Comparison of ENCODE assay signal across 22 cellular contexts in genomic region chr12:84397846-84398245, GRCh38.
DNase-seq lines count a peak whose midpoint lies in the region; ATAC-seq and TF ChIP-seq lines count a peak whose summit lies in the region.
"Had no signal": no experiment of that assay in that cellular context is flagged by ENCODE, and none has a peak within 500 bp of the region (broad histone marks: within the 10 kb centered on the region; RNA-seq: fewer than 3 reads in every experiment).

No MANE protein-coding gene starts in this region.

- no peaks in the 10 kb centered on the region for H3K36me3 ChIP-seq in MG63
- H3K36me3 ChIP-seq: BE2C, BLaER1 had no signal

- H3K27me3 ChIP-seq in MG63 = no peaks in the 10 kb centered on the region
- H3K27me3 ChIP-seq: BE2C, BLaER1 had no signal

- no peaks in the 10 kb centered on the region for H3K9me3 ChIP-seq in MG63
- H3K9me3 ChIP-seq: A549, BE2C, BLaER1 had no signal

- DNase-seq in OCI-M1 (lab: John Stamatoyannopoulos, UW) (peak; percentile 5), fibroblast of gingiva (ENCODE audit: low read depth) (peak; percentile 8), fibroblast of the aortic adventitia (ENCODE audit: low read depth) (peak; percentile 36), H4 (ENCODE audit: low spot score) (no peak), MG63 (no peak), AG20443 (ENCODE audit: low spot score) (no peak), NCI-H2227 (lab: John Stamatoyannopoulos, UW; ENCODE audit: unreplicated experiment) (no peak)
- DNase-seq: BE2C; C1 segment of cervical spinal cord; CD4-positive, alpha-beta memory T cell; CD4-positive, CD25-positive, alpha-beta regulatory T cell; CD8-positive, alpha-beta memory T cell; COR-L47; DMS 273 treated with DMSO at 0.1 percent for 48 hours; DMS153; DMS79; DND-41; GDM1 had no signal

- TF ChIP-seq CTCF in fibroblast of the aortic adventitia (IDR thresholded peaks at IDR 0.05; ENCODE audit: insufficient read depth, low read length) = no peak

- peak; percentile 81 for ATAC-seq in SK-N-SH treated with all-trans-retinoic acid at 6 μM for 48 hours
- ATAC-seq: A549, GM12878 had no signal

- no peak overlapping the region for H3K4me3 ChIP-seq in fibroblast of the aortic adventitia (ENCODE audit: low read depth, low read length)
- H3K4me3 ChIP-seq in MG63 = no peak overlapping the region
- H3K4me3 ChIP-seq: A549, BLaER1, GM12878 had no signal

TF ChIP-seq in SK-N-SH treated with all-trans-retinoic acid at 6 μM for 48 hours, 23 proteins besides CTCF, POLR2A, EP300 and RAD21:
- TF ChIP-seq ZNF8 (CRISPR knock-in tag; IDR thresholded peaks at IDR 0.05) (no peak), OSR1 (CRISPR knock-in tag; IDR thresholded peaks at IDR 0.05) (no peak), ZNF565 (CRISPR knock-in tag; conservative IDR thresholded peaks at IDR 0.05; ENCODE audit: low read depth) (no peak), CSRNP3 (CRISPR knock-in tag; IDR thresholded peaks at IDR 0.05) (peak; percentile 22; the same call in 1 of the 2 replicates), ZFP3 (CRISPR knock-in tag; IDR thresholded peaks at IDR 0.05) (no peak), ISL1 (CRISPR knock-in tag; IDR thresholded peaks at IDR 0.05) (peak; percentile 99), TOX (CRISPR knock-in tag; IDR thresholded peaks at IDR 0.05; ENCODE audit: borderline replicate concordance) (peak; percentile 99), TCF4 (CRISPR knock-in tag; IDR thresholded peaks at IDR 0.05; ENCODE audit: borderline replicate concordance) (peak; percentile 37; the same call in 1 of the 2 replicates), ARNTL (CRISPR knock-in tag; IDR thresholded peaks at IDR 0.05; ENCODE audit: borderline replicate concordance, low read depth) (no peak), RARB (CRISPR knock-in tag; IDR thresholded peaks at IDR 0.05) (peak; percentile 88; the same call in 1 of the 2 replicates), CSDC2 (CRISPR knock-in tag; IDR thresholded peaks at IDR 0.05) (no peak), ZC3H10 (CRISPR knock-in tag; IDR thresholded peaks at IDR 0.05) (peak; percentile 87), TSHZ2 (CRISPR knock-in tag; IDR thresholded peaks at IDR 0.05) (0 out of 2 replicates have a peak, but pooled peaks have one; percentile 15)
- TF ChIP-seq, protein P1, sequence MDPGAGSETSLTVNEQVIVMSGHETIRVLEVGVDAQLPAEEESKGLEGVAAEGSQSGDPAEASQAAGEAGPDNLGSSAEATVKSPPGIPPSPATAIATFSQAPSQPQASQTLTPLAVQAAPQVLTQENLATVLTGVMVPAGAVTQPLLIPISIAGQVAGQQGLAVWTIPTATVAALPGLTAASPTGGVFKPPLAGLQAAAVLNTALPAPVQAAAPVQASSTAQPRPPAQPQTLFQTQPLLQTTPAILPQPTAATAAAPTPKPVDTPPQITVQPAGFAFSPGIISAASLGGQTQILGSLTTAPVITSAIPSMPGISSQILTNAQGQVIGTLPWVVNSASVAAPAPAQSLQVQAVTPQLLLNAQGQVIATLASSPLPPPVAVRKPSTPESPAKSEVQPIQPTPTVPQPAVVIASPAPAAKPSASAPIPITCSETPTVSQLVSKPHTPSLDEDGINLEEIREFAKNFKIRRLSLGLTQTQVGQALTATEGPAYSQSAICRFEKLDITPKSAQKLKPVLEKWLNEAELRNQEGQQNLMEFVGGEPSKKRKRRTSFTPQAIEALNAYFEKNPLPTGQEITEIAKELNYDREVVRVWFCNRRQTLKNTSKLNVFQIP (CRISPR knock-in tag; IDR thresholded peaks at IDR 0.05; ENCODE audit: borderline replicate concordance, low read depth) = 0 out of 2 replicates have a peak, but pooled peaks have one; percentile 83
- TF ChIP-seq, protein P2, sequence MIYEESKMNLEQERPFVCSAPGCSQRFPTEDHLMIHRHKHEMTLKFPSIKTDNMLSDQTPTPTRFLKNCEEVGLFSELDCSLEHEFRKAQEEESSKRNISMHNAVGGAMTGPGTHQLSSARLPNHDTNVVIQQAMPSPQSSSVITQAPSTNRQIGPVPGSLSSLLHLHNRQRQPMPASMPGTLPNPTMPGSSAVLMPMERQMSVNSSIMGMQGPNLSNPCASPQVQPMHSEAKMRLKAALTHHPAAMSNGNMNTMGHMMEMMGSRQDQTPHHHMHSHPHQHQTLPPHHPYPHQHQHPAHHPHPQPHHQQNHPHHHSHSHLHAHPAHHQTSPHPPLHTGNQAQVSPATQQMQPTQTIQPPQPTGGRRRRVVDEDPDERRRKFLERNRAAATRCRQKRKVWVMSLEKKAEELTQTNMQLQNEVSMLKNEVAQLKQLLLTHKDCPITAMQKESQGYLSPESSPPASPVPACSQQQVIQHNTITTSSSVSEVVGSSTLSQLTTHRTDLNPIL (CRISPR knock-in tag; IDR thresholded peaks at IDR 0.05; ENCODE audit: low read depth) = peak; percentile 68; the same call in 1 of the 2 replicates
- TF ChIP-seq, protein P3, sequence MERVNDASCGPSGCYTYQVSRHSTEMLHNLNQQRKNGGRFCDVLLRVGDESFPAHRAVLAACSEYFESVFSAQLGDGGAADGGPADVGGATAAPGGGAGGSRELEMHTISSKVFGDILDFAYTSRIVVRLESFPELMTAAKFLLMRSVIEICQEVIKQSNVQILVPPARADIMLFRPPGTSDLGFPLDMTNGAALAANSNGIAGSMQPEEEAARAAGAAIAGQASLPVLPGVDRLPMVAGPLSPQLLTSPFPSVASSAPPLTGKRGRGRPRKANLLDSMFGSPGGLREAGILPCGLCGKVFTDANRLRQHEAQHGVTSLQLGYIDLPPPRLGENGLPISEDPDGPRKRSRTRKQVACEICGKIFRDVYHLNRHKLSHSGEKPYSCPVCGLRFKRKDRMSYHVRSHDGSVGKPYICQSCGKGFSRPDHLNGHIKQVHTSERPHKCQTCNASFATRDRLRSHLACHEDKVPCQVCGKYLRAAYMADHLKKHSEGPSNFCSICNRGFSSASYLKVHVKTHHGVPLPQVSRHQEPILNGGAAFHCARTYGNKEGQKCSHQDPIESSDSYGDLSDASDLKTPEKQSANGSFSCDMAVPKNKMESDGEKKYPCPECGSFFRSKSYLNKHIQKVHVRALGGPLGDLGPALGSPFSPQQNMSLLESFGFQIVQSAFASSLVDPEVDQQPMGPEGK (CRISPR knock-in tag; IDR thresholded peaks at IDR 0.05; ENCODE audit: borderline replicate concordance) = peak; percentile 66; the same call in 1 of the 2 replicates

Comparison
In these comparisons a context has a peak if more than half of its experiments do, and no peak if none do; other contexts are left out.
1. DNase-seq: peak in OCI-M1 (single experiment), fibroblast of gingiva (single experiment) and fibroblast of the aortic adventitia (single experiment); none in H4 (single experiment), MG63 (single experiment), AG20443 (single experiment) and NCI-H2227 (single experiment).